Comparison of ENCODE assay signal across 1 cellular context in genomic region chrX:123983240-123983639, GRCh38.
TF ChIP-seq lines count a peak whose summit lies in the region.

No MANE protein-coding gene starts in this region.

TF ChIP-seq in WTC11, 78 proteins besides CTCF, POLR2A, EP300 and RAD21 (continued from another document):
- TF ChIP-seq, protein P1, sequence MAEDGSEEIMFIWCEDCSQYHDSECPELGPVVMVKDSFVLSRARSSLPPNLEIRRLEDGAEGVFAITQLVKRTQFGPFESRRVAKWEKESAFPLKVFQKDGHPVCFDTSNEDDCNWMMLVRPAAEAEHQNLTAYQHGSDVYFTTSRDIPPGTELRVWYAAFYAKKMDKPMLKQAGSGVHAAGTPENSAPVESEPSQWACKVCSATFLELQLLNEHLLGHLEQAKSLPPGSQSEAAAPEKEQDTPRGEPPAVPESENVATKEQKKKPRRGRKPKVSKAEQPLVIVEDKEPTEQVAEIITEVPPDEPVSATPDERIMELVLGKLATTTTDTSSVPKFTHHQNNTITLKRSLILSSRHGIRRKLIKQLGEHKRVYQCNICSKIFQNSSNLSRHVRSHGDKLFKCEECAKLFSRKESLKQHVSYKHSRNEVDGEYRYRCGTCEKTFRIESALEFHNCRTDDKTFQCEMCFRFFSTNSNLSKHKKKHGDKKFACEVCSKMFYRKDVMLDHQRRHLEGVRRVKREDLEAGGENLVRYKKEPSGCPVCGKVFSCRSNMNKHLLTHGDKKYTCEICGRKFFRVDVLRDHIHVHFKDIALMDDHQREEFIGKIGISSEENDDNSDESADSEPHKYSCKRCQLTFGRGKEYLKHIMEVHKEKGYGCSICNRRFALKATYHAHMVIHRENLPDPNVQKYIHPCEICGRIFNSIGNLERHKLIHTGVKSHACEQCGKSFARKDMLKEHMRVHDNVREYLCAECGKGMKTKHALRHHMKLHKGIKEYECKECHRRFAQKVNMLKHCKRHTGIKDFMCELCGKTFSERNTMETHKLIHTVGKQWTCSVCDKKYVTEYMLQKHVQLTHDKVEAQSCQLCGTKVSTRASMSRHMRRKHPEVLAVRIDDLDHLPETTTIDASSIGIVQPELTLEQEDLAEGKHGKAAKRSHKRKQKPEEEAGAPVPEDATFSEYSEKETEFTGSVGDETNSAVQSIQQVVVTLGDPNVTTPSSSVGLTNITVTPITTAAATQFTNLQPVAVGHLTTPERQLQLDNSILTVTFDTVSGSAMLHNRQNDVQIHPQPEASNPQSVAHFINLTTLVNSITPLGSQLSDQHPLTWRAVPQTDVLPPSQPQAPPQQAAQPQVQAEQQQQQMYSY (CRISPR knock-in tag; IDR thresholded peaks at IDR 0.05): no peak
